Comparison of ENCODE assay signal across 23 cellular contexts in genomic region chr11:92569717-92570116, GRCh38.
"Had no signal": no experiment of that assay in that cellular context is flagged by ENCODE, and none has a peak within 500 bp of the region (broad histone marks: within the 10 kb centered on the region; RNA-seq: fewer than 3 reads in every experiment).

No MANE protein-coding gene starts in this region.

- H3K4me1 Mint-ChIP-seq: activated naive CD8-positive, alpha-beta T cell treated with anti-CD3 and anti-CD28 coated beads, Interleukin-2, amount 50 U/mL, for 24 hours had no signal

- H3K27ac Mint-ChIP-seq: activated CD8-positive, alpha-beta T cell treated with anti-CD3 and anti-CD28 coated beads, Interleukin-2, amount 10 ng/mL, durations not matched to agents 7 days and 5 days; activated naive CD4-positive, alpha-beta T cell treated with anti-CD3 and anti-CD28 coated beads, Interleukin-2, amount 50 U/mL, for 72 hours; activated naive CD8-positive, alpha-beta T cell treated with anti-CD3 and anti-CD28 coated beads, Interleukin-2, amount 50 U/mL, for 24 hours; activated T-cell treated with anti-CD3 and anti-CD28 coated beads, Interleukin-2, amount 50 U/mL, for 24 hours; activated T-helper 1 cell treated with anti-CD3 and anti-CD28 coated beads, Interleukin-12 subunit alpha, Interleukin-12 subunit beta, Interleukin-2, Interleukin-4 antibody, amounts not matched to agents 30 ng/mL and 10 ng/mL and 1 ng/mL, durations not matched to agents 14 hours and 24 hours and 36 hours had no signal

- DNase-seq: activated CD4-positive, alpha-beta T cell treated with anti-CD3 and anti-CD28 coated beads for 4 hours; activated CD4-positive, alpha-beta T cell treated with anti-CD3 and anti-CD28 coated beads, Interleukin-2, amount 50 U/mL, for 4 hours; activated CD8-positive, alpha-beta T cell treated with anti-CD3 and anti-CD28 coated beads, Interleukin-2, amount 10 ng/mL, durations not matched to agents 7 days and 5 days; activated effector memory CD4-positive, alpha-beta T cell treated with Interleukin-2 at 50 U/mL for 16 hours; activated naive CD4-positive, alpha-beta T cell; activated naive CD8-positive, alpha-beta T cell treated with anti-CD3 and anti-CD28 coated beads, Interleukin-2, amount 50 U/mL, for 24 hours; activated T-cell treated with anti-CD3 and anti-CD28 coated beads, Interleukin-2, amount 50 U/mL, for 24 hours; amniotic stem cell; body of pancreas; central memory CD4-positive, alpha-beta T cell; KBM-7; NCI-H1048; NCI-H1694; NCI-H2029; NCI-H226; NCI-H510A treated with DMSO at 0.1 percent for 48 hours; NCI-H774; NK-92 treated with Interleukin-12 subunit alpha and Interleukin-12 subunit beta, amount 100 ng/mL, for 24 hours; OCI-M1; RPMI8226; T-helper 1 cell had no signal

- H3K4me3 Mint-ChIP-seq: activated CD8-positive, alpha-beta T cell treated with anti-CD3 and anti-CD28 coated beads, Interleukin-2, amount 10 ng/mL, durations not matched to agents 7 days and 5 days; activated naive CD8-positive, alpha-beta T cell treated with anti-CD3 and anti-CD28 coated beads, Interleukin-2, amount 50 U/mL, for 24 hours; activated T-cell treated with anti-CD3 and anti-CD28 coated beads, Interleukin-2, amount 50 U/mL, for 24 hours; activated T-helper 1 cell treated with anti-CD3 and anti-CD28 coated beads, Interleukin-12 subunit alpha, Interleukin-12 subunit beta, Interleukin-2, Interleukin-4 antibody, amounts not matched to agents 30 ng/mL and 10 ng/mL and 1 ng/mL, durations not matched to agents 14 hours and 24 hours and 36 hours had no signal

- H3K9me3 Mint-ChIP-seq: activated naive CD8-positive, alpha-beta T cell treated with anti-CD3 and anti-CD28 coated beads, Interleukin-2, amount 50 U/mL, for 24 hours; activated T-cell treated with anti-CD3 and anti-CD28 coated beads, Interleukin-2, amount 50 U/mL, for 24 hours; activated T-helper 1 cell treated with anti-CD3 and anti-CD28 coated beads, Interleukin-12 subunit alpha, Interleukin-12 subunit beta, Interleukin-2, Interleukin-4 antibody, amounts not matched to agents 30 ng/mL and 10 ng/mL and 1 ng/mL, durations not matched to agents 14 hours and 24 hours and 36 hours had no signal

- H3K36me3 Mint-ChIP-seq: activated naive CD4-positive, alpha-beta T cell treated with anti-CD3 and anti-CD28 coated beads, Interleukin-2, amount 50 U/mL, for 72 hours had no signal

- H3K27me3 Mint-ChIP-seq: activated naive CD8-positive, alpha-beta T cell treated with anti-CD3 and anti-CD28 coated beads, Interleukin-2, amount 50 U/mL, for 24 hours; activated T-cell treated with anti-CD3 and anti-CD28 coated beads, Interleukin-2, amount 50 U/mL, for 24 hours had no signal
